Comparison of ENCODE assay signal across 8 cellular contexts in the genomic region with DNA sequence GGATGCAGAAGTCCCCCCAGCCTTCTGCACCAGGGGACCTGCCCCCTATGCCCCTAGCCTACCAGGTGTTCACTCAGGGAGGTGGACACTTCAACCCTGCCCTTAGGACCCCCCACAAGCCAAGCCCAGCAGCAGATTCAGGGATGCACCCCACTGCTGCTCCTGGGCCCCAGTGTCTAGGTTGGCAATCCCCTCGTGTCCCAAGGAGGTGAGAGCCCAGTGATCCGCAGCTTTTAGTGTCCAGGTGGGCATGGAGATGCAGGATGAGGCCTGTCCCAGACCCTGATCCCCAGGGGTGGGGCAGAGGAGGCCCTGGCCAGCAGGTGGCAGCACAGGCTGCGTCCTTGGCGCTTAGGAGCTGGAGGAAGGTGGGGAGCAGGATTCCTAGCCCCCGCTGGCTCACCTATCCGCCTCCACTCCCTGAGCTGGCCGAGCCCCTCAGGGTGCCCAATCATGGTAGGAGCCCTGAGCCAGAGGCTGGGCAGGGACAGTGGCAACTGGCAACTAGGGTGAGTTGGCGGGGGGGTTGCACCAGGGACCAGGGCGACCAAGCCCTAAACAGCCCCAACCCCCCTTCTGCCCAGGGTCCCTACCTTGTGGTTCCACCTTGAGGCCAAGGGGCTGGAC. TPM values are rescaled to one million over a fixed set of nuclear protein-coding genes. Genes with fewer than 3 reads are reported as not detected.
DNase-seq lines count a peak whose midpoint lies in the region; ATAC-seq and TF ChIP-seq lines count a peak whose summit lies in the region.

No MANE protein-coding gene starts in this region.

- no peak for TF ChIP-seq POLR2A in right lobe of liver (IDR thresholded peaks at IDR 0.05)

- H3K4me3 ChIP-seq in right lobe of liver, result no peak overlapping the region

- ATAC-seq in activated B cell treated with CpG ODN at 0.5 μM for 24 hours (ENCODE audit: low read depth) (peak; percentile 20), right lobe of liver (peak; percentile 63 to 66 (median 65)), HG03565 (IDR thresholded peaks at IDR 0.05; ENCODE audit: unreplicated experiment) (no peak)

- H3K36me3 Mint-ChIP-seq in activated B cell treated with CpG ODN at 0.5 μM for 24 hours (ENCODE audit: low read depth), result no peaks in the 10 kb centered on the region

- H3K9me3 ChIP-seq in right lobe of liver, result no peaks in the 10 kb centered on the region

- H3K27me3 Mint-ChIP-seq in activated B cell treated with CpG ODN at 0.5 μM for 24 hours, result no peaks in the 10 kb centered on the region

- peak; percentile 97 for TF ChIP-seq CTCF in LNCAP (IDR thresholded peaks at IDR 0.05)
- TF ChIP-seq CTCF in activated B cell treated with CpG ODN at 0.5 μM for 24 hours (IDR thresholded peaks at IDR 0.05), result peak; percentile 28
- TF ChIP-seq CTCF in right lobe of liver (IDR thresholded peaks at IDR 0.05), result peak; percentile 80 to 96 (median 88)

- peaks cover 0 to 25% (median 0%) of the 10 kb centered on the region in 4 donors for H3K4me1 ChIP-seq in right lobe of liver

- H3K4me3 Mint-ChIP-seq in activated B cell treated with CpG ODN at 0.5 μM for 24 hours, result no peak overlapping the region

- peaks cover 11% of the 10 kb centered on the region for H3K4me1 Mint-ChIP-seq in activated B cell treated with CpG ODN at 0.5 μM for 24 hours

- CTCF ChIA-PET in activated B cell treated with CpG ODN at 0.5 μM for 24 hours (lab: Charles Lee), result interaction anchor here (0.5 to 4.2 kb wide), 15 partner anchors 10 to 1360 kb away, joined by 3 to 70 read pairs (median 5); partner anchors contain the start of gene TRMT61A

- intact Hi-C loops in activated B cell treated with CpG ODN at 0.5 μM for 24 hours (cut with micrococcal nuclease), result loop anchor here (1.0 kb wide), 2 partner anchors 18 to 28 kb away; no protein-coding TSS in a partner anchor
- intact Hi-C loops in right lobe of liver (cut with DNase I), result loop anchor here in 1 of 2 donors (5.0 kb wide), 1 partner anchor 34 kb away; no protein-coding TSS in a partner anchor

- no peaks in the 10 kb centered on the region for H3K36me3 ChIP-seq in right lobe of liver

- no peaks in the 10 kb centered on the region for H3K9me3 Mint-ChIP-seq in activated B cell treated with CpG ODN at 0.5 μM for 24 hours

- DNase-seq in Daoy (ENCODE audit: low read depth) (peak; percentile 80), activated B cell treated with CpG ODN at 0.5 μM for 24 hours (peak; percentile 69), right lobe of liver (peak in 2 of 3 donors; percentile 69 to 73), NCI-H1048 (lab: John Stamatoyannopoulos, UW) (no peak)
- DNase-seq in stimulated activated CD8-positive, alpha-beta memory T cell treated with anti-CD3 and anti-CD28 coated beads, Interleukin-15, amount 100 ng/mL, for 48 hours (ENCODE audit: low read depth in 2 of 2), result peak; percentile 32 to 34

- H3K27ac Mint-ChIP-seq in activated B cell treated with CpG ODN at 0.5 μM for 24 hours, result no peak overlapping the region

- 29% methylated on average over 2 of the region's 9 CpGs for WGBS in right lobe of liver (ENCODE audit: insufficient coverage, low coverage, low lambda C conversion rate, missing lambda C conversion rate)

- H3K27ac ChIP-seq in cingulate gyrus (ENCODE audit: low read depth, low read length) (peak overlapping the region; percentile 89), right lobe of liver (no peak overlapping the region)

- H3K27me3 ChIP-seq in right lobe of liver, result peaks cover 0 to 10% of the 10 kb centered on the region in 2 donors

- POLR2A ChIA-PET in activated B cell treated with CpG ODN at 0.5 μM for 24 hours (lab: Charles Lee), result interaction anchor here (0.6 to 1.3 kb wide), 5 partner anchors 9 to 32 kb away, joined by 3 to 4 read pairs (median 4); partner anchors contain the start of gene TRMT61A

RNA-seq across cellular contexts. Expression of gene CKB, which starts 4.1 kb away (rescaled TPM):
- 24.7 and 28.1 TPM in 2 replicates for total RNA-seq in Daoy (2014; rRNA removed; shearing (Covaris generic))
- total RNA-seq in activated B cell treated with CpG ODN at 0.5 μM for 24 hours (8.6 and 12.0 TPM in 2 replicates), right lobe of liver (10 to 100 TPM in 2 of 6 experiments, 1 to 10 TPM in 4; 3.6 to 57.1 (median 6.7) TPM)

RNA-seq across cellular contexts. Expression of gene TRMT61A, which starts 10.5 kb away (rescaled TPM):
- 29.5 and 36.8 TPM in 2 replicates for total RNA-seq in Daoy (2014; rRNA removed; shearing (Covaris generic))
- total RNA-seq in activated B cell treated with CpG ODN at 0.5 μM for 24 hours (19.4 and 21.8 TPM in 2 replicates), right lobe of liver (10 to 100 TPM in 2 of 6 experiments, 1 to 10 TPM in 4; 3.8 to 12.1 (median 4.8) TPM)

RNA-seq across cellular contexts. Expression of gene BAG5, which starts 43.9 kb away (rescaled TPM):
- 23.5 and 28.6 TPM in 2 replicates for total RNA-seq in Daoy (2014; rRNA removed; shearing (Covaris generic))
- 26.9 and 28.8 TPM in 2 replicates for total RNA-seq in activated B cell treated with CpG ODN at 0.5 μM for 24 hours
- total RNA-seq in right lobe of liver, result 10 to 100 TPM in 4 of 6 experiments, 1 to 10 TPM in 2; 6.5 to 11.4 (median 10.9) TPM

RNA-seq across cellular contexts. Expression of gene COA8, which starts 44.2 kb away (rescaled TPM):
- total RNA-seq in Daoy (2014; rRNA removed; shearing (Covaris generic)), result 29.4 and 48.2 TPM in 2 replicates
- total RNA-seq in activated B cell treated with CpG ODN at 0.5 μM for 24 hours (28.4 and 28.8 TPM in 2 replicates), right lobe of liver (10 to 100 TPM in 5 of 6 experiments, 1 to 10 TPM in 1; 7.5 to 17.7 (median 14.9) TPM)

Comparison
In these comparisons a context has a peak if more than half of its experiments do, and no peak if none do; other contexts are left out.
1. CTCF ChIP-seq: peak in every context shown above with its lines; median percentile 97 in LNCAP; 88 in right lobe of liver; 28 in activated B cell treated with CpG ODN at 0.5 μM for 24 hours.